Comparison of ENCODE assay signal across 20 cellular contexts in the genomic region with DNA sequence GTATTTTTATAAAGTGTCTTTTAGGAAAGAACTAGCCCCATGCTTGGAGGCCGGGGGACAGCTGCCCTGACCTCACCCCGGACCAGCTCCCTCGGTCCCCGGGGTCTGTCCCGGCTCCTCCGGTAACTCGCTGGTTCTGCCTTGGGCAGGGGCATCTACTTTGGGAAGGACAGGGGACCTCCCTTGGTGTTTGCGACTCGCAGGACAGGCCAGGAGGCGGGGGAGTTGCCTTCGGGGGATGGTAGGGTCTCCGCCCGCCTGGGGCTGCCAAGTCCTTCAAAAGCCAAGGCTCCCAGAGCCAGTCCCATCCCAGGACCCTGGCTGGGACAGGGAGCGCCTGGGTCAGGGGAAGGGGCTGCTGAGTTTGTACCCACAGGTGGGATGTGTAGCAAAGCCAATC.
A peak's percentile ranks its signal among the peaks of the same experiment; 100 is the strongest.
DNase-seq lines count a peak whose midpoint lies in the region; ATAC-seq and TF ChIP-seq lines count a peak whose summit lies in the region.
"Had no signal": no experiment of that assay in that cellular context is flagged by ENCODE, and none has a peak within 500 bp of the region (broad histone marks: within the 10 kb centered on the region; RNA-seq: fewer than 3 reads in every experiment).

No MANE protein-coding gene starts in this region.

- H3K4me2 ChIP-seq in neuronal stem cell (ENCODE audit: insufficient read depth, low read length, poor library complexity, severe bottlenecking) = no peak overlapping the region

- H3K4me1 Mint-ChIP-seq in activated CD8-positive, alpha-beta memory T cell treated with anti-CD3 and anti-CD28 coated beads, Interleukin-2, amount 10 ng/mL, durations not matched to agents 7 days and 5 days = no peaks in the 10 kb centered on the region

- CTCF ChIA-PET in activated CD8-positive, alpha-beta memory T cell treated with anti-CD3 and anti-CD28 coated beads, Interleukin-2, amount 10 ng/mL, durations not matched to agents 7 days and 5 days (lab: Charles Lee) = no interaction called here

- peak overlapping the region; percentile 77 for H3K18ac ChIP-seq in neuronal stem cell (ENCODE audit: low read length)

- TF ChIP-seq POLR2A in upper lobe of left lung (IDR thresholded peaks at IDR 0.05) = no peak

- H3K4me1 ChIP-seq in HUES48 (ENCODE audit: control insufficient read depth, insufficient read depth, low read length) = peaks cover 20% of the 10 kb centered on the region
- H3K4me1 ChIP-seq in duodenal mucosa (ENCODE audit: control insufficient read depth in 1 of 2, insufficient read depth in 2 of 2, low read length in 2 of 2) = peaks cover 0 to 4% of the 10 kb centered on the region in 2 donors
- peaks cover 11 to 22% of the 10 kb centered on the region in 2 donors for H3K4me1 ChIP-seq in neuronal stem cell (ENCODE audit: control insufficient read depth in 2 of 2, insufficient read depth in 1 of 2, low read depth in 1 of 2, low read length in 2 of 2)
- H3K4me1 ChIP-seq in upper lobe of left lung = peaks cover 23 to 49% (median 29%) of the 10 kb centered on the region in 4 donors

- no peak overlapping the region for H3K23ac ChIP-seq in neuronal stem cell (ENCODE audit: low read depth, low read length, poor library complexity)

- no CpG with 5 or more reads among the region's 14 CpGs for WGBS in neuronal stem cell (ENCODE audit: extremely low coverage in 2 of 2, insufficient read length in 2 of 2, insufficient replicate concordance in 1 of 2), 2 donors
- WGBS in upper lobe of left lung, 2 donors = 80 to 88% methylated on average over 2 to 14 of the region's 14 CpGs

- H3K4me3 Mint-ChIP-seq in activated CD8-positive, alpha-beta memory T cell treated with anti-CD3 and anti-CD28 coated beads, Interleukin-2, amount 10 ng/mL, durations not matched to agents 7 days and 5 days = no peak overlapping the region
- H3K4me3 Mint-ChIP-seq: activated CD8-positive, alpha-beta T cell treated with anti-CD3 and anti-CD28 coated beads for 36 hours; activated naive CD4-positive, alpha-beta T cell treated with anti-CD3 and anti-CD28 coated beads, Interleukin-2, amount 10 ng/mL, durations not matched to agents 7 days and 5 days; activated T-cell treated with anti-CD3 and anti-CD28 coated beads, Interleukin-2, amount 50 U/mL, for 4 hours; naive thymus-derived CD8-positive, alpha-beta T cell; T-helper 1 cell treated with Interleukin-12 subunit alpha and Interleukin-12 subunit beta and Interleukin-4 antibody, amounts not matched to agents 30 μg/mL and 1 μg/mL, for 36 hours had no signal

- no peak overlapping the region for H2BK15ac ChIP-seq in neuronal stem cell (ENCODE audit: low read length)

- peaks cover 7% of the 10 kb centered on the region for H3K27me3 ChIP-seq in HUES48 (ENCODE audit: control insufficient read depth, insufficient read depth, low read length)
- no peaks in the 10 kb centered on the region for H3K27me3 ChIP-seq in duodenal mucosa (ENCODE audit: control insufficient read depth in 1 of 2, insufficient read depth in 2 of 2, low read length in 2 of 2)
- peaks cover 0 to 2% (median 0%) of the 10 kb centered on the region in 3 experiments for H3K27me3 ChIP-seq in neuronal stem cell (ENCODE audit: control insufficient read depth in 3 of 3, insufficient read depth in 3 of 3, low read depth in 1 of 3, low read length in 3 of 3)
- no peaks in the 10 kb centered on the region for H3K27me3 ChIP-seq in upper lobe of left lung
- H3K27me3 ChIP-seq: gastrocnemius medialis had no signal

- peak overlapping the region; percentile 63 for H3K14ac ChIP-seq in neuronal stem cell (ENCODE audit: low read length)

- H4K91ac ChIP-seq in neuronal stem cell (ENCODE audit: low read depth, low read length, poor library complexity) = no peak overlapping the region

- no peak overlapping the region for H3K4ac ChIP-seq in neuronal stem cell (ENCODE audit: low read length)

- no peaks in the 10 kb centered on the region for H3K27me3 Mint-ChIP-seq in activated CD8-positive, alpha-beta memory T cell treated with anti-CD3 and anti-CD28 coated beads, Interleukin-2, amount 10 ng/mL, durations not matched to agents 7 days and 5 days
- H3K27me3 Mint-ChIP-seq: activated CD8-positive, alpha-beta T cell treated with anti-CD3 and anti-CD28 coated beads for 36 hours; naive thymus-derived CD8-positive, alpha-beta T cell had no signal

- peak overlapping the region; percentile 14 for H2AK5ac ChIP-seq in neuronal stem cell (ENCODE audit: low read depth, low read length)

- TF ChIP-seq CTCF in upper lobe of left lung (IDR thresholded peaks at IDR 0.05) = no peak

- peak overlapping the region; percentile 47 for H2BK120ac ChIP-seq in neuronal stem cell (ENCODE audit: low read depth, low read length)

- H2BK12ac ChIP-seq in neuronal stem cell (ENCODE audit: low read length) = no peak overlapping the region

- ATAC-seq in upper lobe of left lung (ENCODE audit: low FRiP score in 2 of 2) = no peak
- ATAC-seq in activated CD8-positive, alpha-beta memory T cell treated with anti-CD3 and anti-CD28 coated beads, Interleukin-2, amount 10 ng/mL, durations not matched to agents 7 days and 5 days = no peak
- ATAC-seq: activated CD8-positive, alpha-beta T cell treated with anti-CD3 and anti-CD28 coated beads for 36 hours; activated T-cell treated with anti-CD3 and anti-CD28 coated beads, Interleukin-2, amount 50 U/mL, for 4 hours; gastrocnemius medialis; HCT116; naive thymus-derived CD8-positive, alpha-beta T cell had no signal

- no peaks in the 10 kb centered on the region for H3K36me3 Mint-ChIP-seq in activated CD8-positive, alpha-beta memory T cell treated with anti-CD3 and anti-CD28 coated beads, Interleukin-2, amount 10 ng/mL, durations not matched to agents 7 days and 5 days
- H3K36me3 Mint-ChIP-seq: activated naive CD4-positive, alpha-beta T cell treated with anti-CD3 and anti-CD28 coated beads, Interleukin-2, amount 10 ng/mL, durations not matched to agents 7 days and 5 days had no signal

- no peaks in the 10 kb centered on the region for H3K9me3 Mint-ChIP-seq in activated CD8-positive, alpha-beta memory T cell treated with anti-CD3 and anti-CD28 coated beads, Interleukin-2, amount 10 ng/mL, durations not matched to agents 7 days and 5 days (ENCODE audit: low read depth)
- H3K9me3 Mint-ChIP-seq: activated CD8-positive, alpha-beta T cell treated with anti-CD3 and anti-CD28 coated beads for 36 hours; activated naive CD4-positive, alpha-beta T cell treated with anti-CD3 and anti-CD28 coated beads, Interleukin-2, amount 10 ng/mL, durations not matched to agents 7 days and 5 days; activated T-cell treated with anti-CD3 and anti-CD28 coated beads, Interleukin-2, amount 50 U/mL, for 4 hours; naive thymus-derived CD8-positive, alpha-beta T cell; T-helper 1 cell treated with Interleukin-12 subunit alpha and Interleukin-12 subunit beta and Interleukin-4 antibody, amounts not matched to agents 30 μg/mL and 1 μg/mL, for 36 hours had no signal

- no peak for TF ChIP-seq EP300 in upper lobe of left lung (IDR thresholded peaks at IDR 0.05)

- H2BK5ac ChIP-seq in neuronal stem cell (ENCODE audit: low read length) = no peak overlapping the region

- H3K36me3 ChIP-seq in HUES48 (ENCODE audit: control insufficient read depth, insufficient read depth, low read length) (no peaks in the 10 kb centered on the region), duodenal mucosa (ENCODE audit: control insufficient read depth in 1 of 2, insufficient read depth in 2 of 2, low read length in 2 of 2) (peaks cover 9 to 18% of the 10 kb centered on the region in 2 donors), neuronal stem cell (replicated peaks in 1 of 2; ENCODE audit: control insufficient read depth in 2 of 2, insufficient read depth in 2 of 2, low read length in 2 of 2) (peaks cover 0 to 5% of the 10 kb centered on the region in 2 donors), upper lobe of left lung (peaks cover 0 to 31% (median 11%) of the 10 kb centered on the region in 4 donors)
- H3K36me3 ChIP-seq: gastrocnemius medialis had no signal

- H3K79me1 ChIP-seq in neuronal stem cell (ENCODE audit: low read depth, low read length) = peaks cover 4% of the 10 kb centered on the region

- H3K27ac ChIP-seq in HUES48 (ENCODE audit: low read depth, low read length) = peak overlapping the region; percentile 59
- H3K27ac ChIP-seq in duodenal mucosa (ENCODE audit: low read depth, low read length) = peak overlapping the region; percentile 20
- no peak overlapping the region for H3K27ac ChIP-seq in neuronal stem cell (replicated peaks; ENCODE audit: low read length)
- H3K27ac ChIP-seq in upper lobe of left lung = peak overlapping the region in 3 of 4 donors; percentile 5 to 88 (median 27)
- H3K27ac ChIP-seq: WERI-Rb-1 had no signal

- H3K27ac Mint-ChIP-seq in activated CD8-positive, alpha-beta memory T cell treated with anti-CD3 and anti-CD28 coated beads, Interleukin-2, amount 10 ng/mL, durations not matched to agents 7 days and 5 days = no peak overlapping the region
- H3K27ac Mint-ChIP-seq: activated CD8-positive, alpha-beta T cell treated with anti-CD3 and anti-CD28 coated beads for 36 hours; activated naive CD4-positive, alpha-beta T cell treated with anti-CD3 and anti-CD28 coated beads, Interleukin-2, amount 10 ng/mL, durations not matched to agents 7 days and 5 days; T-helper 1 cell treated with Interleukin-12 subunit alpha and Interleukin-12 subunit beta and Interleukin-4 antibody, amounts not matched to agents 30 μg/mL and 1 μg/mL, for 36 hours had no signal

- H3K4me3 ChIP-seq in HUES48 (ENCODE audit: low read depth, low read length) = no peak overlapping the region
- no peak overlapping the region for H3K4me3 ChIP-seq in duodenal mucosa (ENCODE audit: low read depth in 1 of 2, low read length in 2 of 2)
- no peak overlapping the region for H3K4me3 ChIP-seq in neuronal stem cell (ENCODE audit: low read length in 2 of 2)
- H3K4me3 ChIP-seq in upper lobe of left lung = no peak overlapping the region
- H3K4me3 ChIP-seq: gastrocnemius medialis had no signal

- no peak for DNase-seq in neuronal stem cell (ENCODE audit: low spot score)
- no peak for DNase-seq in upper lobe of left lung
- DNase-seq in activated CD8-positive, alpha-beta memory T cell treated with anti-CD3 and anti-CD28 coated beads, Interleukin-2, amount 10 ng/mL, durations not matched to agents 7 days and 5 days = no peak
- DNase-seq in NCI-H2227 (lab: John Stamatoyannopoulos, UW; ENCODE audit: unreplicated experiment) = no peak
- no peak for DNase-seq in DMS 273 (lab: John Stamatoyannopoulos, UW; ENCODE audit: unreplicated experiment)
- DNase-seq: activated CD8-positive, alpha-beta T cell treated with anti-CD3 and anti-CD28 coated beads for 36 hours; activated naive CD4-positive, alpha-beta T cell treated with anti-CD3 and anti-CD28 coated beads, Interleukin-2, amount 10 ng/mL, durations not matched to agents 7 days and 5 days; activated T-cell treated with anti-CD3 and anti-CD28 coated beads, Interleukin-2, amount 50 U/mL, for 4 hours; gastrocnemius medialis; Karpas-422; NCI-H1092; NCI-H2107; NCI-H524 treated with DMSO at 0.1 percent for 48 hours; SHP77; WERI-Rb-1 had no signal

- H4K8ac ChIP-seq in neuronal stem cell (ENCODE audit: low read depth, low read length) = no peak overlapping the region

- H2AFZ ChIP-seq in neuronal stem cell (ENCODE audit: low read length) = no peak overlapping the region

- no peak overlapping the region for H3K9ac ChIP-seq in HUES48 (ENCODE audit: low read depth, low read length)
- no peak overlapping the region for H3K9ac ChIP-seq in duodenal mucosa (ENCODE audit: low read depth in 1 of 2, low read length in 2 of 2)
- H3K9ac ChIP-seq in neuronal stem cell (ENCODE audit: low read depth, low read length, poor library complexity) = no peak overlapping the region

- H3K9me3 ChIP-seq in HUES48 (ENCODE audit: control insufficient read depth, insufficient read depth, low read length) = no peaks in the 10 kb centered on the region
- no peaks in the 10 kb centered on the region for H3K9me3 ChIP-seq in duodenal mucosa (ENCODE audit: control insufficient read depth in 1 of 2, low read length in 2 of 2)
- no peaks in the 10 kb centered on the region for H3K9me3 ChIP-seq in neuronal stem cell (replicated peaks in 1 of 2; ENCODE audit: control insufficient read depth in 2 of 2, insufficient read depth in 1 of 2, low read depth in 1 of 2, low read length in 2 of 2)
- no peaks in the 10 kb centered on the region for H3K9me3 ChIP-seq in upper lobe of left lung
- H3K9me3 ChIP-seq: gastrocnemius medialis had no signal
